ENCODE assay signal across 1 cellular context in genomic region chr3:195154793-195155535, GRCh38.
A peak's percentile ranks its signal among the peaks of the same experiment; 100 is the strongest.
TF ChIP-seq lines count a peak whose summit lies in the region.

No MANE protein-coding gene starts in this region.

TF ChIP-seq in endothelial cell of umbilical vein, 7 proteins besides CTCF, POLR2A, EP300 and RAD21 (continued from another document):
- TF ChIP-seq GATA2 (IDR thresholded peaks at IDR 0.05; ENCODE audit: insufficient read depth, insufficient read length, low read depth, low read length): peak; percentile 99
- peak; percentile 59 for TF ChIP-seq JUN (IDR thresholded peaks at IDR 0.05; ENCODE audit: borderline replicate concordance, insufficient read depth, insufficient read length, low read depth)
- TF ChIP-seq EZH2 (IDR thresholded peaks at IDR 0.05; ENCODE audit: borderline replicate concordance, low read depth, low read length, severe bottlenecking): no peak
- TF ChIP-seq, protein P1, sequence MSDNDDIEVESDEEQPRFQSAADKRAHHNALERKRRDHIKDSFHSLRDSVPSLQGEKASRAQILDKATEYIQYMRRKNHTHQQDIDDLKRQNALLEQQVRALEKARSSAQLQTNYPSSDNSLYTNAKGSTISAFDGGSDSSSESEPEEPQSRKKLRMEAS (IDR thresholded peaks at IDR 0.05; ENCODE audit: insufficient read depth, insufficient read length): peak; percentile 13
- TF ChIP-seq MYC (IDR thresholded peaks at IDR 0.05; ENCODE audit: low read depth, low read length): peak; percentile 52
- TF ChIP-seq POLR2AphosphoS5 (IDR thresholded peaks at IDR 0.05; ENCODE audit: insufficient read depth, low read depth, low read length): peak; percentile 98
